15 cellular contexts compared by ENCODE assay signal in genomic region chr20:61661025-61661424, GRCh38.
A peak's percentile ranks its signal among the peaks of the same experiment; 100 is the strongest.
DNase-seq lines count a peak whose midpoint lies in the region; ATAC-seq, FAIRE-seq and TF ChIP-seq lines count a peak whose summit lies in the region.
"Had no signal": no experiment of that assay in that cellular context is flagged by ENCODE, and none has a peak within 500 bp of the region (broad histone marks: within the 10 kb centered on the region; RNA-seq: fewer than 3 reads in every experiment).

No MANE protein-coding gene starts in this region.

- TF ChIP-seq EP300 in HepG2 (IDR thresholded peaks at IDR 0.05; ENCODE audit: low read depth in 2 of 2, low read length in 2 of 2) (no peak), HepG2 (CRISPR knock-in tag; IDR thresholded peaks at IDR 0.05; ENCODE audit: borderline replicate concordance) (no peak)

- 61% methylated on average over 8 of the region's 8 CpGs for WGBS in HepG2 (ENCODE audit: low lambda C conversion rate)
- 88% methylated on average over 1 of the region's 8 CpGs for WGBS in right lobe of liver (ENCODE audit: insufficient coverage, low coverage, low lambda C conversion rate, missing lambda C conversion rate)

- intact Hi-C loops in HepG2 (cut with micrococcal nuclease; ENCODE audit: unreplicated experiment) (no loop called here), right lobe of liver (cut with DNase I) (no loop called here), posterior vena cava (cut with DNase I) (no loop called here)

- no peak for DNase-seq in HepG2 (ENCODE audit: low spot score)
- DNase-seq in right lobe of liver, result no peak
- DNase-seq in NCI-H1105 (lab: John Stamatoyannopoulos, UW), result peak; percentile 49
- peak; percentile 79 for DNase-seq in osteoblast (ENCODE audit: insufficient read length, low spot score, missing footprints)
- DNase-seq in HUDEP-2 (lab: John Stamatoyannopoulos, UW; ENCODE audit: unreplicated experiment in 76 of 76), result no peak
- no peak for DNase-seq in kidney tubule cell (ENCODE audit: low spot score)
- no peak for DNase-seq in posterior vena cava (ENCODE audit: low spot score)
- DNase-seq: CD4-positive, alpha-beta T cell; DMS153; DMS79; GF-D8; HCEC 1CT had no signal

- H3K9me3 ChIP-seq in HepG2 (ENCODE audit: low read length) (no peaks in the 10 kb centered on the region), right lobe of liver (no peaks in the 10 kb centered on the region), osteoblast (ENCODE audit: low read depth, low read length) (no peaks in the 10 kb centered on the region)

- CTCF ChIA-PET in HepG2 (lab: Yijun Ruan, JAX; ENCODE audit: low intra/inter-chr PET ratio, low total read pairs), result no interaction called here

- POLR2A ChIA-PET in HepG2 (lab: Yijun Ruan, JAX), result no interaction called here

- H3K4me2 ChIP-seq in HepG2 (ENCODE audit: low read depth, low read length) (no peak overlapping the region), osteoblast (ENCODE audit: insufficient read depth, low read length) (no peak overlapping the region)
- H3K4me2 ChIP-seq: GM23338 had no signal

- no peak overlapping the region for H3K4me3 ChIP-seq in HepG2 (replicated peaks in 1 of 3; ENCODE audit: insufficient read depth in 1 of 3, low read depth in 2 of 3, low read length in 3 of 3)
- no peak overlapping the region for H3K4me3 ChIP-seq in right lobe of liver
- no peak overlapping the region for H3K4me3 ChIP-seq in osteoblast (ENCODE audit: insufficient read depth, low read length)
- H3K4me3 ChIP-seq: GM23338 had no signal

- no peak overlapping the region for H3K9ac ChIP-seq in HepG2 (ENCODE audit: insufficient read depth, low read depth, low read length)

- H3K27ac ChIP-seq in HepG2 (ENCODE audit: extremely low read length, insufficient read depth, low read length) (no peak overlapping the region), right lobe of liver (no peak overlapping the region), osteoblast (ENCODE audit: low read depth, low read length) (no peak overlapping the region)
- H3K27ac ChIP-seq: C4-2B had no signal

- TF ChIP-seq POLR2A in HepG2 (IDR thresholded peaks at IDR 0.05; ENCODE audit: insufficient read depth in 1 of 2, low read depth in 2 of 2, low read length in 2 of 2) (no peak), right lobe of liver (IDR thresholded peaks at IDR 0.05) (no peak)

- no peaks in the 10 kb centered on the region for H3K4me1 ChIP-seq in HepG2 (ENCODE audit: insufficient read depth, low read length)
- H3K4me1 ChIP-seq in right lobe of liver, result no peaks in the 10 kb centered on the region
- no peaks in the 10 kb centered on the region for H3K4me1 ChIP-seq in osteoblast (ENCODE audit: insufficient read depth, low read length)

- peaks cover 18 to 89% of the 10 kb centered on the region in 2 experiments; a peak in 4 of 5 replicates for H3K27me3 ChIP-seq in HepG2 (ENCODE audit: control insufficient read depth in 1 of 2, insufficient read depth in 2 of 2, low read length in 2 of 2)
- no peaks in the 10 kb centered on the region for H3K27me3 ChIP-seq in right lobe of liver
- H3K27me3 ChIP-seq in osteoblast (ENCODE audit: insufficient read depth, low read length), result no peaks in the 10 kb centered on the region

- H3K79me2 ChIP-seq in HepG2 (ENCODE audit: insufficient read depth, low read length) (no peaks in the 10 kb centered on the region), osteoblast (ENCODE audit: insufficient read depth, low read length) (no peaks in the 10 kb centered on the region)

- no peak overlapping the region for H2AFZ ChIP-seq in HepG2 (ENCODE audit: low read length)
- no peak overlapping the region for H2AFZ ChIP-seq in osteoblast (ENCODE audit: low read length)
- H2AFZ ChIP-seq: GM23338 had no signal

- H3K36me3 ChIP-seq in HepG2 (replicated peaks in 1 of 2; ENCODE audit: control insufficient read depth in 1 of 2, insufficient read depth in 2 of 2, low read length in 2 of 2) (no peaks in the 10 kb centered on the region), right lobe of liver (no peaks in the 10 kb centered on the region), osteoblast (ENCODE audit: insufficient read depth, low read length) (no peaks in the 10 kb centered on the region)

- no peak for FAIRE-seq in HepG2 (lab: Jason Lieb, UNC)
- FAIRE-seq: H54 had no signal

- ATAC-seq in HepG2, result no peak
- ATAC-seq in right lobe of liver, result no peak
- ATAC-seq: GM23338 had no signal

- in situ Hi-C loops in HepG2 (cut with HindIII; ENCODE audit: extremely low pct_ligation_motif_present, low pct_unique_long_range_greater_than_20kb), result no loop called here

- no TSS peak for BruUV-seq in HepG2 (replicated peaks; lab: Mats Ljungman, UMichigan)

- TF ChIP-seq RAD21 in HepG2 (CRISPR knock-in tag; IDR thresholded peaks at IDR 0.05), result no peak

- TF ChIP-seq CTCF in HepG2 (CRISPR knock-in tag; IDR thresholded peaks at IDR 0.05) (no peak), right lobe of liver (IDR thresholded peaks at IDR 0.05) (no peak), osteoblast (IDR thresholded peaks at IDR 0.05; ENCODE audit: extremely low read depth, low read depth, low read length) (no peak)

- no peaks in the 10 kb centered on the region; the same call in 1 of the 2 replicates for H4K20me1 ChIP-seq in HepG2 (ENCODE audit: insufficient read depth, low read length)
- no peaks in the 10 kb centered on the region for H4K20me1 ChIP-seq in osteoblast (ENCODE audit: insufficient read depth, low read length)

TF ChIP-seq in HepG2, 621 proteins besides CTCF, POLR2A, EP300 and RAD21:
- TF ChIP-seq ZNF234 (CRISPR knock-in tag; conservative IDR thresholded peaks at IDR 0.05) (0 out of 2 replicates have a peak, but pooled peaks have one; percentile 22), ARID2 (CRISPR knock-in tag; IDR thresholded peaks at IDR 0.05; ENCODE audit: borderline replicate concordance) (no peak)

Comparison
In these comparisons a context has a peak if more than half of its experiments do, and no peak if none do; other contexts are left out.
1. DNase-seq: peak in NCI-H1105 (single experiment) and osteoblast (single experiment); none in HepG2 (single experiment), right lobe of liver (0 of 3), HUDEP-2 (0 of 76), kidney tubule cell (single experiment) and posterior vena cava (single experiment).